ENCODE assay signal across 21 cellular contexts in the genomic region with DNA sequence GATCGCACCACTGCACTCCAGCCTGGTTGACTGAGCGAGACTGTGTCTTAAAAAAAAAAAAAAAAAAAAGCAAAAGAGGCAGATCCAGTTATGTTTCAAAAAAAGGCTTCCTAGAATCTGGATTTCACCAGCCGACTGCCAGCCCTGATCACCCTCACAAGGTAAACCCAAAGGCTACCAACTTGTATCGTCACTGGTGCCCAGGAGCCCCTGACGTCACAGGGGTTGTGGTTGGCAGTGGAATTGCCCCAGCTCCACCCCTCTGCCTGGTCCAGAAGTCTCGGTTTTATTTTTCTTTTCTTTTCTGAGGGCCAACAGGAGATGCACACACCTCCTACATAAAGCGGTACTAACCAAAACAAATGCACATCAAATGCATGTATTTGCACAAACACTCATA. TPM values are rescaled to one million over a fixed set of nuclear protein-coding genes. Genes with fewer than 3 reads are reported as not detected.
"Had no signal": no experiment of that assay in that cellular context is flagged by ENCODE, and none has a peak within 500 bp of the region (broad histone marks: within the 10 kb centered on the region; RNA-seq: fewer than 3 reads in every experiment).

No MANE protein-coding gene starts in this region.

- H3K4me3 ChIP-seq: ascending aorta, esophagus squamous epithelium, heart right ventricle, left lung, psoas muscle, skin epidermis, thoracic aorta, upper lobe of right lung had no signal

- H3K9me3 ChIP-seq: ascending aorta, esophagus squamous epithelium, heart right ventricle, left lung, psoas muscle, thoracic aorta, upper lobe of right lung had no signal

- H3K27ac Mint-ChIP-seq: activated CD4-positive, alpha-beta T cell treated with anti-CD3 and anti-CD28 coated beads for 36 hours; activated naive CD4-positive, alpha-beta T cell treated with anti-CD3 and anti-CD28 coated beads, Interleukin-2, amount 50 U/mL, for 24 hours; dendritic cell treated with granulocyte-macrophage colony-stimulating factor and Interleukin-4, amounts not matched to agents 40 ng/mL and 50 ng/mL, for 4 days had no signal

- ATAC-seq: activated CD4-positive, alpha-beta T cell treated with anti-CD3 and anti-CD28 coated beads for 36 hours; heart right ventricle; left lung; psoas muscle; right cardiac atrium; upper lobe of right lung had no signal

- H3K27ac ChIP-seq: ascending aorta, esophagus squamous epithelium, heart right ventricle, left lung, psoas muscle, skin epidermis, thoracic aorta, upper lobe of right lung had no signal

- H3K4me3 Mint-ChIP-seq: activated CD4-positive, alpha-beta T cell treated with anti-CD3 and anti-CD28 coated beads for 36 hours; activated naive CD4-positive, alpha-beta T cell treated with anti-CD3 and anti-CD28 coated beads, Interleukin-2, amount 50 U/mL, for 24 hours; dendritic cell treated with granulocyte-macrophage colony-stimulating factor and Interleukin-4, amounts not matched to agents 40 ng/mL and 50 ng/mL, for 4 days; neural crest cell had no signal

- H3K36me3 Mint-ChIP-seq: activated naive CD4-positive, alpha-beta T cell treated with anti-CD3 and anti-CD28 coated beads, Interleukin-2, amount 50 U/mL, for 24 hours had no signal

- DNase-seq: activated CD4-positive, alpha-beta T cell treated with anti-CD3 and anti-CD28 coated beads for 36 hours; activated CD4-positive, alpha-beta T cell treated with anti-CD3 and anti-CD28 coated beads, Interleukin-2, amount 50 U/mL, for 48 hours; activated gamma-delta T cell; cerebellar nuclear complex; effector CD8-positive, alpha-beta T cell; esophagus squamous epithelium; heart right ventricle; left lung; midbrain had no signal

- H3K9me3 Mint-ChIP-seq: activated naive CD4-positive, alpha-beta T cell treated with anti-CD3 and anti-CD28 coated beads, Interleukin-2, amount 50 U/mL, for 24 hours; dendritic cell treated with granulocyte-macrophage colony-stimulating factor and Interleukin-4, amounts not matched to agents 40 ng/mL and 50 ng/mL, for 4 days; neural crest cell had no signal

- H3K36me3 ChIP-seq: ascending aorta, esophagus squamous epithelium, heart right ventricle, left lung, thoracic aorta, upper lobe of right lung had no signal

RNA-seq across cellular contexts. Expression of a gene that starts 6.0 kb away (rescaled TPM):
- total RNA-seq: activated CD4-positive, alpha-beta T cell treated with anti-CD3 and anti-CD28 coated beads for 36 hours; bronchial epithelial cell; lung microvascular endothelial cell; T-helper 2 cell treated with Interferon-gamma antibody and Interleukin-4, amounts not matched to agents 100 ng/mL and 5 ng/mL, for 36 hours; thoracic aorta had no signal
